ENCODE assay signal across 8 cellular contexts in genomic region chr2:119387381-119388129, GRCh38. TPM values are rescaled to one million over a fixed set of nuclear protein-coding genes. Genes with fewer than 3 reads are reported as not detected.
DNase-seq lines count a peak whose midpoint lies in the region; ATAC-seq and TF ChIP-seq lines count a peak whose summit lies in the region.

No MANE protein-coding gene starts in this region.

- H2AFZ ChIP-seq in Karpas-422 (ENCODE audit: low read length) = no peak overlapping the region

- H3K27me3 ChIP-seq in cardiac muscle cell (no peaks in the 10 kb centered on the region), Karpas-422 (ENCODE audit: low read length) (no peaks in the 10 kb centered on the region)

- ATAC-seq in GM21360 (IDR thresholded peaks at IDR 0.05; ENCODE audit: unreplicated experiment) = peak; percentile 89
- peak; percentile 85 for ATAC-seq in HG03565 (IDR thresholded peaks at IDR 0.05; ENCODE audit: unreplicated experiment)
- peak; percentile 72 to 86 for ATAC-seq in activated T-cell treated with anti-CD3 and anti-CD28 coated beads, Interleukin-2, amount 50 U/mL, for 72 hours (replicated peaks in 1 of 2)

- no peak overlapping the region for H3K9ac ChIP-seq in Karpas-422 (ENCODE audit: low read length)

- DNase-seq in GM10248 (ENCODE audit: extremely low spot score) (peak; percentile 75), cardiac muscle cell (ENCODE audit: low read depth in 1 of 2, low spot score in 1 of 2) (peak in 1 of 2 donors; percentile 94), retina (peak; percentile 6), AG08396 (ENCODE audit: low spot score) (no peak), Karpas-422 (no peak)
- peak; percentile 31 to 42 for DNase-seq in activated T-cell treated with anti-CD3 and anti-CD28 coated beads, Interleukin-2, amount 50 U/mL, for 72 hours

- no peak overlapping the region for H3K4me2 ChIP-seq in Karpas-422 (ENCODE audit: low read depth, low read length, poor library complexity, severe bottlenecking)

- H3K4me3 Mint-ChIP-seq in activated T-cell treated with anti-CD3 and anti-CD28 coated beads, Interleukin-2, amount 50 U/mL, for 72 hours = peak overlapping the region; percentile 8 to 45

- peaks cover 17% of the 10 kb centered on the region for H3K4me1 Mint-ChIP-seq in activated T-cell treated with anti-CD3 and anti-CD28 coated beads, Interleukin-2, amount 50 U/mL, for 72 hours (ENCODE audit: low read depth)

- no peaks in the 10 kb centered on the region for H3K9me2 ChIP-seq in Karpas-422 (replicated peaks; ENCODE audit: insufficient read depth, low read length)

- H3K27me3 Mint-ChIP-seq in activated T-cell treated with anti-CD3 and anti-CD28 coated beads, Interleukin-2, amount 50 U/mL, for 72 hours (ENCODE audit: low read depth) = peaks cover 18% of the 10 kb centered on the region

- H3K9me3 Mint-ChIP-seq in activated T-cell treated with anti-CD3 and anti-CD28 coated beads, Interleukin-2, amount 50 U/mL, for 72 hours = no peaks in the 10 kb centered on the region

- no peaks in the 10 kb centered on the region for H3K36me3 ChIP-seq in cardiac muscle cell
- no peaks in the 10 kb centered on the region for H3K36me3 ChIP-seq in Karpas-422 (ENCODE audit: insufficient read depth, low read length)

- H3K9me3 ChIP-seq in cardiac muscle cell (ENCODE audit: low read depth) = no peaks in the 10 kb centered on the region
- no peaks in the 10 kb centered on the region for H3K9me3 ChIP-seq in Karpas-422 (ENCODE audit: low read length)

- no peak overlapping the region for H3K27ac Mint-ChIP-seq in activated T-cell treated with anti-CD3 and anti-CD28 coated beads, Interleukin-2, amount 50 U/mL, for 72 hours

- no peaks in the 10 kb centered on the region for H4K20me1 ChIP-seq in Karpas-422 (ENCODE audit: insufficient read depth, low read depth, low read length)

- H3K4me1 ChIP-seq in cardiac muscle cell (ENCODE audit: low read depth) = no peaks in the 10 kb centered on the region
- 0 out of 2 replicates have a peak, but pooled peaks cover 3% of the 10 kb centered on the region for H3K4me1 ChIP-seq in Karpas-422 (ENCODE audit: low read length)

- no peaks in the 10 kb centered on the region for H3K36me3 Mint-ChIP-seq in activated T-cell treated with anti-CD3 and anti-CD28 coated beads, Interleukin-2, amount 50 U/mL, for 72 hours (ENCODE audit: insufficient read depth in 2 of 2)

- H3K79me2 ChIP-seq in Karpas-422 (ENCODE audit: low read length) = no peaks in the 10 kb centered on the region

- H3K4me3 ChIP-seq in cardiac muscle cell = no peak overlapping the region
- H3K4me3 ChIP-seq in Karpas-422 (ENCODE audit: low read length) = no peak overlapping the region

- TF ChIP-seq CTCF in GM10248 (IDR thresholded peaks at IDR 0.05; ENCODE audit: control extremely low read depth, extremely low read depth, low read depth, missing control alignments) (no peak), cardiac muscle cell (IDR thresholded peaks at IDR 0.05; ENCODE audit: low read depth, low read length) (peak; percentile 56)

- H3K27ac ChIP-seq in cardiac muscle cell (no peak overlapping the region), Karpas-422 (ENCODE audit: low read length) (no peak overlapping the region)

- CTCF ChIA-PET in GM10248 (lab: Yijun Ruan, JAX) = interaction anchor here (0.7 to 2.3 kb wide), 7 partner anchors 10 to 89 kb away, joined by 3 to 5 read pairs (median 3); no protein-coding TSS in a partner anchor

- POLR2A ChIA-PET in GM10248 (lab: Yijun Ruan, JAX) = interaction anchor here (0.8 kb wide), 1 partner anchor 21 kb away, joined by 3 read pairs; the partner anchor contains the start of genes C2orf76 and DBI

RNA-seq across cellular contexts. Expression of gene DBI, which starts 20.8 kb away (rescaled TPM):
- total RNA-seq in activated T-cell treated with anti-CD3 and anti-CD28 coated beads, Interleukin-2, amount 50 U/mL, for 72 hours = 10 to 100 TPM; 58.7 to 80.6 TPM
- 158 and 205 TPM in 2 replicates for total RNA-seq in cardiac muscle cell
- polyA plus RNA-seq in cardiac muscle cell = 297 and 350 TPM in 2 replicates
- 70.9 and 109 TPM in 2 replicates for total RNA-seq in Karpas-422 (2014; rRNA removed; shearing (Covaris generic); ENCODE audit: low replicate concordance)

RNA-seq across cellular contexts. Expression of gene C2orf76, which starts 20.9 kb away (rescaled TPM):
- total RNA-seq in activated T-cell treated with anti-CD3 and anti-CD28 coated beads, Interleukin-2, amount 50 U/mL, for 72 hours = 10 to 100 TPM; 13.1 to 15.3 TPM
- 8.3 and 9.5 TPM in 2 replicates for total RNA-seq in cardiac muscle cell
- polyA plus RNA-seq in cardiac muscle cell = 17.0 and 17.6 TPM in 2 replicates
- total RNA-seq in Karpas-422 (2014; rRNA removed; shearing (Covaris generic); ENCODE audit: low replicate concordance) = 6.6 TPM in 2 replicates

RNA-seq across cellular contexts. Expression of gene TMEM37, which starts 44.1 kb away (rescaled TPM):
- not detected for total RNA-seq in activated T-cell treated with anti-CD3 and anti-CD28 coated beads, Interleukin-2, amount 50 U/mL, for 72 hours
- total RNA-seq in cardiac muscle cell = 1.5 and 4.3 TPM in 2 replicates
- polyA plus RNA-seq in cardiac muscle cell = 2.1 and 7.6 TPM in 2 replicates
- total RNA-seq in Karpas-422 (2014; rRNA removed; shearing (Covaris generic); ENCODE audit: low replicate concordance) = not detected in 2 replicates

Comparison
In these comparisons a context has a peak if more than half of its experiments do, and no peak if none do; other contexts are left out.
1. DNase-seq: peak in GM10248 (single experiment), activated T-cell treated with anti-CD3 and anti-CD28 coated beads, Interleukin-2, amount 50 U/mL, for 72 hours (2 of 2) and retina (single experiment); none in AG08396 (single experiment) and Karpas-422 (single experiment).
2. Peak in every context shown above with its lines, with median percentiles within 50 percentile points of each other: ATAC-seq.